In the genomic region with DNA sequence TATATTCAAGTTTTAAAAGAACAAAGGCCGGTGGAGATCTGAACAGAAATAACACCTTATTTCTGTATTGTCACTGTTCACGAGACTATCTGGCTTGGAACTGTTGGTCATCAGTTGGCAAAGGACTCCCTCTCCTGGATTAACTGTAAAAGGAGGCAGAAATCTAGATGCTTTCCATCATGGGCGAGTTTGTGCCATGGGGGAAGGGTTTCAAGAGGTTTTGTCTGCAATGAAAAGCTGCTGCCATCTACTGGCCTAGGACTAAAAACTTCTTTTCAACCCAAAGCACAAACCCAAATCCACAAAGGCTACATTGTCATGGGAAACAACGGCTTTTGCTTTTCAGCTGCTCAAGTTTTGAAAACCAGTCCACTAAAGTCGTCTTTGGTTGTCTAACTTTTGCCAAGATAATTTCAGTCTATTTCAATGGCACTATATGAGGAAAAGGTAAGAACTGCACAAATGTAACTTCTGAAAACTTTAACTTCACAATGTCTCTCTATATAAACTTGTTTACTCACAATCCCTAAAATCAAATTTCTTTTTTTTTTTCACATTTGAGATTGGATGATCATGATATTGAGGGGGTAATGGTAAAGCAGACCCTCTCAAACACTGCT, we compare ENCODE assay signal across 8 cellular contexts.
DNase-seq lines count a peak whose midpoint lies in the region; ATAC-seq and TF ChIP-seq lines count a peak whose summit lies in the region.

No MANE protein-coding gene starts in this region.

- 10 to 11% methylated on average over 5 of the region's 5 CpGs for WGBS in esophagus squamous epithelium, 2 donors

- H3K36me3 ChIP-seq in NT2/D1 (ENCODE audit: insufficient read depth, insufficient read length, low read length), result no peaks in the 10 kb centered on the region
- H3K36me3 ChIP-seq in esophagus squamous epithelium, result no peaks in the 10 kb centered on the region
- no peaks in the 10 kb centered on the region for H3K36me3 ChIP-seq in thoracic aorta

- H3K4me3 ChIP-seq in NT2/D1 (ENCODE audit: insufficient read length, low read depth) (no peak overlapping the region), esophagus squamous epithelium (no peak overlapping the region), thoracic aorta (no peak overlapping the region)

- no peak overlapping the region for H3K27ac Mint-ChIP-seq in naive thymus-derived CD8-positive, alpha-beta T cell

- TF ChIP-seq POLR2A in esophagus squamous epithelium (IDR thresholded peaks at IDR 0.05), result no peak

- H3K9me3 ChIP-seq in NT2/D1 (ENCODE audit: insufficient read depth, low read length) (no peaks in the 10 kb centered on the region), esophagus squamous epithelium (no peaks in the 10 kb centered on the region), thoracic aorta (no peaks in the 10 kb centered on the region)

- H3K4me1 ChIP-seq in NT2/D1 (ENCODE audit: insufficient read depth, insufficient read length) (no peaks in the 10 kb centered on the region), esophagus squamous epithelium (peaks cover 0 to 10% (median 0%) of the 10 kb centered on the region in 3 donors), thoracic aorta (ENCODE audit: control insufficient read depth in 1 of 2, low read depth in 2 of 2) (no peaks in the 10 kb centered on the region)

- H3K27me3 Mint-ChIP-seq in naive thymus-derived CD8-positive, alpha-beta T cell, result peaks cover 0 to 29% (median 6%) of the 10 kb centered on the region in 5 donors

- H3K9ac ChIP-seq in NT2/D1 (ENCODE audit: insufficient read length, low read depth), result no peak overlapping the region

- H3K27ac ChIP-seq in esophagus squamous epithelium (no peak overlapping the region), thoracic aorta (no peak overlapping the region)

- no peak overlapping the region for H3K4me3 Mint-ChIP-seq in naive thymus-derived CD8-positive, alpha-beta T cell

- POLR2A ChIA-PET in naive thymus-derived CD8-positive, alpha-beta T cell (lab: Charles Lee), result interaction anchor here (0.7 kb wide), 1 partner anchor 775 kb away, joined by 3 read pairs; no protein-coding TSS in a partner anchor

- H3K9me3 Mint-ChIP-seq in naive thymus-derived CD8-positive, alpha-beta T cell, result no peaks in the 10 kb centered on the region

- peak; percentile 42 to 55 for ATAC-seq in naive thymus-derived CD8-positive, alpha-beta T cell
- ATAC-seq in thoracic aorta (ENCODE audit: insufficient number of reproducible peaks, low FRiP score, low read depth) (peak; percentile 55), HG02642 (IDR thresholded peaks at IDR 0.05; ENCODE audit: poor library complexity, unreplicated experiment) (no peak)

- intact Hi-C loops in esophagus squamous epithelium (cut with DNase I), result loop anchor here (10.0 kb wide), 2 partner anchors 293 to 773 kb away; no protein-coding TSS in a partner anchor

- H3K27me3 ChIP-seq in NT2/D1 (ENCODE audit: insufficient read depth, insufficient read length) (no peaks in the 10 kb centered on the region), esophagus squamous epithelium (peaks cover 0 to 10% (median 0%) of the 10 kb centered on the region in 4 donors), thoracic aorta (replicated peaks; ENCODE audit: insufficient read depth) (no peaks in the 10 kb centered on the region)

- in situ Hi-C loops in KBM-7 (cut with MboI; ENCODE audit: low pct_unique_long_range_greater_than_20kb, low sequenced_read_pairs), result loop anchor here (10.0 to 25.0 kb wide), 2 partner anchors 273 to 780 kb away; no protein-coding TSS in a partner anchor

- peak; percentile 80 for TF ChIP-seq CTCF in GM12872 (IDR thresholded peaks at IDR 0.05; ENCODE audit: insufficient read depth, low read depth, low read length)
- TF ChIP-seq CTCF in esophagus squamous epithelium (IDR thresholded peaks at IDR 0.05), result peak; percentile 32 to 88 (median 71)
- TF ChIP-seq CTCF in thoracic aorta (IDR thresholded peaks at IDR 0.05), result peak; percentile 55

- H3K36me3 Mint-ChIP-seq in naive thymus-derived CD8-positive, alpha-beta T cell, result no peaks in the 10 kb centered on the region

- peak; percentile 94 for DNase-seq in KBM-7
- peak; percentile 98 for DNase-seq in NT2/D1 (ENCODE audit: low read depth, low spot score)
- peak; percentile 32 for DNase-seq in activated T-cell treated with anti-CD3 and anti-CD28 coated beads for 4 hours
- no peak for DNase-seq in esophagus squamous epithelium (lab: John Stamatoyannopoulos, UW)
- DNase-seq in naive thymus-derived CD8-positive, alpha-beta T cell, result peak; percentile 7 to 75 (median 54)
- DNase-seq in thoracic aorta (ENCODE audit: low spot score), result no peak

- peaks cover 6 to 26% (median 16%) of the 10 kb centered on the region in 4 donors for H3K4me1 Mint-ChIP-seq in naive thymus-derived CD8-positive, alpha-beta T cell

Comparison
In these comparisons a context has a peak if more than half of its experiments do, and no peak if none do; other contexts are left out.
1. DNase-seq: peak in KBM-7 (single experiment), NT2/D1 (single experiment), activated T-cell treated with anti-CD3 and anti-CD28 coated beads for 4 hours (single experiment) and naive thymus-derived CD8-positive, alpha-beta T cell (10 of 10); none in esophagus squamous epithelium (single experiment) and thoracic aorta (single experiment).
2. Peak in every context shown above with its lines, with median percentiles within 50 percentile points of each other: CTCF ChIP-seq.